In genomic region chr19:53008061-53008778, GRCh38 we compare ENCODE assay signal across 23 cellular contexts. TPM values are rescaled to one million over a fixed set of nuclear protein-coding genes. Genes with fewer than 3 reads are reported as not detected.
"Had no signal": no experiment of that assay in that cellular context is flagged by ENCODE, and none has a peak within 500 bp of the region (broad histone marks: within the 10 kb centered on the region; RNA-seq: fewer than 3 reads in every experiment).

No MANE protein-coding gene starts in this region.

- H3K27ac ChIP-seq: SJSA1 had no signal

- H3K27me3 ChIP-seq: SJSA1 had no signal

- H3K4me3 ChIP-seq: SJSA1 had no signal

- H3K36me3 Mint-ChIP-seq: brain had no signal

- DNase-seq: activated CD4-positive, alpha-beta T cell treated with anti-CD3 and anti-CD28 coated beads for 4 hours; activated CD8-positive, alpha-beta memory T cell treated with anti-CD3 and anti-CD28 coated beads, Interleukin-2, amount 50 U/mL, for 4 hours; activated naive CD4-positive, alpha-beta T cell treated with anti-CD3 and anti-CD28 coated beads for 36 hours; activated T-cell treated with anti-CD3 and anti-CD28 coated beads, Interleukin-2, amount 50 U/mL, for 72 hours; amygdala; Kasumi-1; NCI-H1092; NCI-H1930; NCI-H345; NCI-H510A; PC-3; SHP77; SW 1271 had no signal

- H3K9me3 Mint-ChIP-seq: activated CD8-positive, alpha-beta T cell treated with anti-CD3 and anti-CD28 coated beads for 36 hours; central memory CD8-positive, alpha-beta T cell had no signal

- H3K27me3 Mint-ChIP-seq: activated CD8-positive, alpha-beta T cell treated with anti-CD3 and anti-CD28 coated beads for 36 hours had no signal

- H3K36me3 ChIP-seq: SJSA1 had no signal

- H3K4me1 Mint-ChIP-seq: central memory CD8-positive, alpha-beta T cell had no signal

- ATAC-seq: activated CD4-positive, CD25-positive, alpha-beta regulatory T cell treated with anti-CD3 and anti-CD28 coated beads, Interleukin-2, amount 50 U/mL, for 24 hours; PC-3; SK-N-SH treated with all-trans-retinoic acid at 6 μM for 48 hours had no signal

- H3K4me3 Mint-ChIP-seq: activated CD8-positive, alpha-beta T cell treated with anti-CD3 and anti-CD28 coated beads for 36 hours; activated naive CD4-positive, alpha-beta T cell treated with anti-CD3 and anti-CD28 coated beads for 36 hours; activated naive CD8-positive, alpha-beta T cell; activated T-cell treated with anti-CD3 and anti-CD28 coated beads, Interleukin-2, amount 50 U/mL, for 72 hours; brain; central memory CD8-positive, alpha-beta T cell had no signal

- H3K4me1 ChIP-seq: SJSA1 had no signal

- H3K27ac Mint-ChIP-seq: activated CD8-positive, alpha-beta T cell treated with anti-CD3 and anti-CD28 coated beads for 36 hours; activated naive CD4-positive, alpha-beta T cell treated with anti-CD3 and anti-CD28 coated beads for 36 hours; activated naive CD8-positive, alpha-beta T cell; activated T-cell treated with anti-CD3 and anti-CD28 coated beads, Interleukin-2, amount 50 U/mL, for 72 hours had no signal

RNA-seq across cellular contexts. Expression of gene ERVV-1, which starts 5.5 kb away (rescaled TPM):
- total RNA-seq: activated CD8-positive, alpha-beta T cell treated with anti-CD3 and anti-CD28 coated beads for 36 hours; activated naive CD4-positive, alpha-beta T cell treated with anti-CD3 and anti-CD28 coated beads for 36 hours; activated T-cell treated with anti-CD3 and anti-CD28 coated beads, Interleukin-2, amount 50 U/mL, for 72 hours; astrocyte; M059J; PC-3; SJSA1; T-helper 1 cell treated with Interleukin-12 subunit alpha and Interleukin-12 subunit beta and Interleukin-4 antibody, amounts not matched to agents 30 ng/mL and 1 ng/mL, for 36 hours had no signal

RNA-seq across cellular contexts. Expression of gene ERVV-2, which starts 36.3 kb away (rescaled TPM):
- total RNA-seq: activated CD8-positive, alpha-beta T cell treated with anti-CD3 and anti-CD28 coated beads for 36 hours; activated naive CD4-positive, alpha-beta T cell treated with anti-CD3 and anti-CD28 coated beads for 36 hours; activated T-cell treated with anti-CD3 and anti-CD28 coated beads, Interleukin-2, amount 50 U/mL, for 72 hours; astrocyte; M059J; PC-3; SJSA1; T-helper 1 cell treated with Interleukin-12 subunit alpha and Interleukin-12 subunit beta and Interleukin-4 antibody, amounts not matched to agents 30 ng/mL and 1 ng/mL, for 36 hours had no signal
